Comparison of ENCODE assay signal across 8 cellular contexts in the genomic region with DNA sequence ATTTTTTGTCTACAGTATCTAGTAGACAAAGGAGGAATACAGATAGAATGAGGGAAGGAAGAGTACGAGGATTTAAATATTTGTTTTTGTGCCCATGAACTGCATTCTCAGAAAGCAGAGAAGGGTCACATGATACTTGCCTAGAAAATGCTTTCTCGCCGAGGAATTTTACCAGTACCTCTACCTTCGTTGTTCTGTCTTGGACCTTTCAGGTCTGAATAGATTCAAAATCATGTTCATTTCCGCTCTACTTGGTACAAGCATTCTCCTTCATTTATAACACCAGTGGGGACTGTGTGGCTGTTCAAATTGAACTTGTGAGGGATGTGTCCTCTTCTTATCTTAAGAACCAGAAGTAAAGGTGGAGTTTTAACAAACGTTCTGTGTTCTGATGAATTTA. TPM values are rescaled to one million over a fixed set of nuclear protein-coding genes. Genes with fewer than 3 reads are reported as not detected.
DNase-seq lines count a peak whose midpoint lies in the region; ATAC-seq and TF ChIP-seq lines count a peak whose summit lies in the region.

No MANE protein-coding gene starts in this region.

- peak overlapping the region; percentile 97 for H3K4me3 Mint-ChIP-seq in progenitor cell of endocrine pancreas (ENCODE audit: low read depth)

- peak overlapping the region; percentile 98 for H3K27ac Mint-ChIP-seq in progenitor cell of endocrine pancreas

- H3K4me1 ChIP-seq in ES-I3 (ENCODE audit: insufficient read depth, low read length): no peaks in the 10 kb centered on the region; the same call in 1 of the 2 replicates
- H3K4me1 ChIP-seq in esophagus (ENCODE audit: control insufficient read depth in 2 of 2, insufficient read depth in 2 of 2, low read length in 1 of 2): no peaks in the 10 kb centered on the region

- no peak overlapping the region for H3K27ac ChIP-seq in esophagus (ENCODE audit: low read depth in 2 of 2, low read length in 1 of 2)

- H3K9me3 Mint-ChIP-seq in progenitor cell of endocrine pancreas (ENCODE audit: low read depth): no peaks in the 10 kb centered on the region

- no peaks in the 10 kb centered on the region for H3K36me3 ChIP-seq in ES-I3 (ENCODE audit: insufficient read depth, low read length)
- no peaks in the 10 kb centered on the region for H3K36me3 ChIP-seq in esophagus (ENCODE audit: control insufficient read depth in 2 of 2, insufficient read depth in 2 of 2, low read length in 1 of 2)

- DNase-seq in RPMI8226 (peak; percentile 10), progenitor cell of endocrine pancreas (ENCODE audit: low spot score, unreplicated experiment) (no peak), NCI-H2196 (lab: John Stamatoyannopoulos, UW; ENCODE audit: unreplicated experiment) (no peak), GM10266 (ENCODE audit: extremely low spot score) (no peak), amniotic stem cell (lab: John Stamatoyannopoulos, UW) (no peak)

- 2 to 3% methylated on average over 6 of the region's 6 CpGs for WGBS in esophagus, 2 donors

- ATAC-seq in HG02642 (IDR thresholded peaks at IDR 0.05; ENCODE audit: poor library complexity, unreplicated experiment): no peak

- H3K27me3 Mint-ChIP-seq in progenitor cell of endocrine pancreas: no peaks in the 10 kb centered on the region

- H3K9ac ChIP-seq in ES-I3 (ENCODE audit: low read depth, low read length): peak overlapping the region; percentile 76

- H3K4me1 Mint-ChIP-seq in progenitor cell of endocrine pancreas (ENCODE audit: low read depth): peaks cover 44% of the 10 kb centered on the region

- no peaks in the 10 kb centered on the region for H3K27me3 ChIP-seq in esophagus (ENCODE audit: control insufficient read depth in 1 of 2, insufficient read depth in 2 of 2, low read length in 2 of 2)

- H3K9me3 ChIP-seq in ES-I3 (ENCODE audit: control insufficient read depth, insufficient read depth, low read length): no peaks in the 10 kb centered on the region
- H3K9me3 ChIP-seq in esophagus (ENCODE audit: control insufficient read depth in 2 of 2, insufficient read depth in 1 of 2, low read depth in 1 of 2, low read length in 1 of 2): no peaks in the 10 kb centered on the region

- no peak for TF ChIP-seq CTCF in progenitor cell of endocrine pancreas (IDR thresholded peaks at IDR 0.05; ENCODE audit: unreplicated experiment)
- TF ChIP-seq CTCF in GM10266 (IDR thresholded peaks at IDR 0.05; ENCODE audit: control insufficient read depth, insufficient read depth, low read depth, missing control alignments): no peak

- H3K36me3 Mint-ChIP-seq in progenitor cell of endocrine pancreas (ENCODE audit: insufficient read depth): peaks cover 6% of the 10 kb centered on the region

- peak overlapping the region; percentile 37 to 84 for H3K4me3 ChIP-seq in esophagus (ENCODE audit: low read depth in 1 of 2, low read length in 2 of 2)

RNA-seq across cellular contexts. Expression of gene USP38, which starts 1.9 kb away (rescaled TPM):
- 1 to 10 TPM; 5.1 to 5.3 TPM for polyA plus RNA-seq in esophagus
- total RNA-seq in progenitor cell of endocrine pancreas: 20.8 and 23.3 TPM in 2 replicates
